Comparison of ENCODE assay signal across 20 cellular contexts in genomic region chr16:49483251-49483650, GRCh38.
A peak's percentile ranks its signal among the peaks of the same experiment; 100 is the strongest.
DNase-seq lines count a peak whose midpoint lies in the region; ATAC-seq and TF ChIP-seq lines count a peak whose summit lies in the region.
"Had no signal": no experiment of that assay in that cellular context is flagged by ENCODE, and none has a peak within 500 bp of the region (broad histone marks: within the 10 kb centered on the region; RNA-seq: fewer than 3 reads in every experiment).

No MANE protein-coding gene starts in this region.

- H2BK15ac ChIP-seq in neuronal stem cell (ENCODE audit: low read length): no peak overlapping the region

- no peak overlapping the region for H3K4ac ChIP-seq in neuronal stem cell (ENCODE audit: low read length)

- no peak overlapping the region for H4K8ac ChIP-seq in neuronal stem cell (ENCODE audit: low read depth, low read length)

- peak; percentile 11 for DNase-seq in activated T-cell treated with anti-CD3 and anti-CD28 coated beads, Interleukin-2, amount 50 U/mL, for 24 hours
- no peak for DNase-seq in activated T-cell treated with anti-CD3 and anti-CD28 coated beads, Interleukin-2, amount 50 U/mL, for 72 hours
- peak; percentile 58 for DNase-seq in chondrocyte (ENCODE audit: low spot score)
- no peak for DNase-seq in neuronal stem cell (ENCODE audit: low spot score)
- DNase-seq in tibial artery: peak; percentile 11 to 55
- DNase-seq in SHP77 treated with DMSO at 0.1 percent for 48 hours (lab: John Stamatoyannopoulos, UW): no peak
- DNase-seq in activated naive CD4-positive, alpha-beta T cell treated with anti-CD3 and anti-CD28 coated beads, Interleukin-2, amount 50 U/mL, for 16 hours: no peak
- DNase-seq: 8988T; AML-193; DMS53; GDM1; H7; Kasumi-1; NCI-H1417; NCI-H1694 treated with DMSO at 0.1 percent for 48 hours; NCI-H510A; NCI-H748 treated with DMSO at 0.1 percent for 48 hours; NK-92 treated with Interleukin-12 subunit alpha and Interleukin-12 subunit beta, amount 100 ng/mL, for 24 hours had no signal

- H3K9ac ChIP-seq in neuronal stem cell (ENCODE audit: low read depth, low read length, poor library complexity): no peak overlapping the region

- no peak overlapping the region for H2BK12ac ChIP-seq in neuronal stem cell (ENCODE audit: low read length)

- H4K91ac ChIP-seq in neuronal stem cell (ENCODE audit: low read depth, low read length, poor library complexity): no peak overlapping the region

- no peak overlapping the region for H3K27ac Mint-ChIP-seq in activated T-cell treated with anti-CD3 and anti-CD28 coated beads, Interleukin-2, amount 50 U/mL, for 24 hours
- H3K27ac Mint-ChIP-seq in activated T-cell treated with anti-CD3 and anti-CD28 coated beads, Interleukin-2, amount 50 U/mL, for 72 hours: no peak overlapping the region
- no peak overlapping the region for H3K27ac Mint-ChIP-seq in chondrocyte (ENCODE audit: unreplicated experiment)

- H3K36me3 ChIP-seq in neuronal stem cell (replicated peaks in 1 of 2; ENCODE audit: control insufficient read depth in 2 of 2, insufficient read depth in 2 of 2, low read length in 2 of 2): peaks cover 0 to 6% of the 10 kb centered on the region in 2 donors
- no peaks in the 10 kb centered on the region for H3K36me3 ChIP-seq in tibial artery

- H3K27me3 ChIP-seq in neuronal stem cell (ENCODE audit: control insufficient read depth in 3 of 3, insufficient read depth in 3 of 3, low read depth in 1 of 3, low read length in 3 of 3) (peaks cover 0 to 4% (median 3%) of the 10 kb centered on the region in 3 experiments), tibial artery (peaks cover 0 to 3% of the 10 kb centered on the region in 2 donors)

- no peak overlapping the region for H2AFZ ChIP-seq in neuronal stem cell (ENCODE audit: low read length)

- H3K23ac ChIP-seq in neuronal stem cell (ENCODE audit: low read depth, low read length, poor library complexity): no peak overlapping the region

- peak overlapping the region; percentile 85 for H2AK5ac ChIP-seq in neuronal stem cell (ENCODE audit: low read depth, low read length)

- H3K4me3 ChIP-seq in neuronal stem cell (ENCODE audit: low read length in 2 of 2): no peak overlapping the region
- H3K4me3 ChIP-seq in tibial artery: no peak overlapping the region

- H2BK5ac ChIP-seq in neuronal stem cell (ENCODE audit: low read length): no peak overlapping the region

- H3K79me1 ChIP-seq in neuronal stem cell (ENCODE audit: low read depth, low read length): no peaks in the 10 kb centered on the region

- no peak for ATAC-seq in activated T-cell treated with anti-CD3 and anti-CD28 coated beads, Interleukin-2, amount 50 U/mL, for 72 hours (replicated peaks in 1 of 2)
- no peak for ATAC-seq in SK-N-SH treated with all-trans-retinoic acid at 6 μM for 48 hours
- ATAC-seq: Panc1 had no signal

- peaks cover 8% of the 10 kb centered on the region for H3K27me3 Mint-ChIP-seq in activated T-cell treated with anti-CD3 and anti-CD28 coated beads, Interleukin-2, amount 50 U/mL, for 24 hours
- H3K27me3 Mint-ChIP-seq in activated T-cell treated with anti-CD3 and anti-CD28 coated beads, Interleukin-2, amount 50 U/mL, for 72 hours (ENCODE audit: low read depth): no peaks in the 10 kb centered on the region
- H3K27me3 Mint-ChIP-seq in chondrocyte (ENCODE audit: low read depth): peaks cover 23% of the 10 kb centered on the region

- H3K27ac ChIP-seq in neuronal stem cell (replicated peaks; ENCODE audit: low read length): no peak overlapping the region
- no peak overlapping the region for H3K27ac ChIP-seq in tibial artery

- no peak overlapping the region for H3K18ac ChIP-seq in neuronal stem cell (ENCODE audit: low read length)

- no peak for TF ChIP-seq CTCF in chondrocyte (IDR thresholded peaks at IDR 0.05)
- TF ChIP-seq CTCF in tibial artery (IDR thresholded peaks at IDR 0.05): no peak

- H3K14ac ChIP-seq in neuronal stem cell (ENCODE audit: low read length): no peak overlapping the region

- H3K9me3 ChIP-seq in neuronal stem cell (replicated peaks in 1 of 2; ENCODE audit: control insufficient read depth in 2 of 2, insufficient read depth in 1 of 2, low read depth in 1 of 2, low read length in 2 of 2) (peaks cover 0 to 4% of the 10 kb centered on the region in 2 donors), tibial artery (peaks cover 0 to 11% (median 8%) of the 10 kb centered on the region in 3 donors)

- no peaks in the 10 kb centered on the region for H3K9me3 Mint-ChIP-seq in activated T-cell treated with anti-CD3 and anti-CD28 coated beads, Interleukin-2, amount 50 U/mL, for 24 hours
- H3K9me3 Mint-ChIP-seq in activated T-cell treated with anti-CD3 and anti-CD28 coated beads, Interleukin-2, amount 50 U/mL, for 72 hours: no peaks in the 10 kb centered on the region
- H3K9me3 Mint-ChIP-seq in chondrocyte (ENCODE audit: low read depth): peaks cover 3% of the 10 kb centered on the region

- H3K4me1 ChIP-seq in neuronal stem cell (ENCODE audit: control insufficient read depth in 2 of 2, insufficient read depth in 1 of 2, low read depth in 1 of 2, low read length in 2 of 2) (no peaks in the 10 kb centered on the region), tibial artery (peaks cover 0 to 14% (median 10%) of the 10 kb centered on the region in 4 donors)

- no CpG with 5 or more reads among the region's 9 CpGs for WGBS in neuronal stem cell (ENCODE audit: extremely low coverage in 2 of 2, insufficient read length in 2 of 2, insufficient replicate concordance in 1 of 2), 2 donors

- H3K4me2 ChIP-seq in neuronal stem cell (ENCODE audit: insufficient read depth, low read length, poor library complexity, severe bottlenecking): no peak overlapping the region

- intact Hi-C loops in tibial artery (cut with DNase I; ENCODE audit: low total_unique reads): no loop called here

- H3K4me1 Mint-ChIP-seq in activated T-cell treated with anti-CD3 and anti-CD28 coated beads, Interleukin-2, amount 50 U/mL, for 24 hours (ENCODE audit: low read depth): peaks cover 4% of the 10 kb centered on the region
- H3K4me1 Mint-ChIP-seq in activated T-cell treated with anti-CD3 and anti-CD28 coated beads, Interleukin-2, amount 50 U/mL, for 72 hours (ENCODE audit: low read depth): no peaks in the 10 kb centered on the region
- H3K4me1 Mint-ChIP-seq in chondrocyte (ENCODE audit: low read depth): peaks cover 7% of the 10 kb centered on the region

- H2BK120ac ChIP-seq in neuronal stem cell (ENCODE audit: low read depth, low read length): no peak overlapping the region

- no peak overlapping the region for H3K4me3 Mint-ChIP-seq in activated T-cell treated with anti-CD3 and anti-CD28 coated beads, Interleukin-2, amount 50 U/mL, for 24 hours
- no peak overlapping the region for H3K4me3 Mint-ChIP-seq in activated T-cell treated with anti-CD3 and anti-CD28 coated beads, Interleukin-2, amount 50 U/mL, for 72 hours
- H3K4me3 Mint-ChIP-seq in chondrocyte (ENCODE audit: unreplicated experiment): no peak overlapping the region

- no peaks in the 10 kb centered on the region for H3K36me3 Mint-ChIP-seq in activated T-cell treated with anti-CD3 and anti-CD28 coated beads, Interleukin-2, amount 50 U/mL, for 24 hours (ENCODE audit: low read depth)
- no peaks in the 10 kb centered on the region for H3K36me3 Mint-ChIP-seq in activated T-cell treated with anti-CD3 and anti-CD28 coated beads, Interleukin-2, amount 50 U/mL, for 72 hours (ENCODE audit: insufficient read depth in 2 of 2)
- H3K36me3 Mint-ChIP-seq in chondrocyte (ENCODE audit: low read depth): no peaks in the 10 kb centered on the region

TF ChIP-seq in SK-N-SH treated with all-trans-retinoic acid at 6 μM for 48 hours, 23 proteins besides CTCF, POLR2A, EP300 and RAD21 (continues in another document):
- TF ChIP-seq TSHZ2 (CRISPR knock-in tag; IDR thresholded peaks at IDR 0.05): no peak
- TF ChIP-seq ESRRG (CRISPR knock-in tag; IDR thresholded peaks at IDR 0.05): no peak
- TF ChIP-seq SNAI2 (CRISPR knock-in tag; IDR thresholded peaks at IDR 0.05): no peak
- no peak for TF ChIP-seq PATZ1 (CRISPR knock-in tag; IDR thresholded peaks at IDR 0.05; ENCODE audit: borderline replicate concordance)
- TF ChIP-seq PPARA (CRISPR knock-in tag; IDR thresholded peaks at IDR 0.05; ENCODE audit: borderline replicate concordance): no peak
- no peak for TF ChIP-seq ZNF8 (CRISPR knock-in tag; IDR thresholded peaks at IDR 0.05)
- no peak for TF ChIP-seq ZFP3 (CRISPR knock-in tag; IDR thresholded peaks at IDR 0.05)

Comparison
In these comparisons a context has a peak if more than half of its experiments do, and no peak if none do; other contexts are left out.
1. DNase-seq: peak in activated T-cell treated with anti-CD3 and anti-CD28 coated beads, Interleukin-2, amount 50 U/mL, for 24 hours (single experiment), chondrocyte (single experiment) and tibial artery (2 of 2); none in activated T-cell treated with anti-CD3 and anti-CD28 coated beads, Interleukin-2, amount 50 U/mL, for 72 hours (0 of 2), neuronal stem cell (single experiment), SHP77 treated with DMSO at 0.1 percent for 48 hours (single experiment) and activated naive CD4-positive, alpha-beta T cell treated with anti-CD3 and anti-CD28 coated beads, Interleukin-2, amount 50 U/mL, for 16 hours (single experiment).